1 cellular context compared by ENCODE assay signal in the genomic region with DNA sequence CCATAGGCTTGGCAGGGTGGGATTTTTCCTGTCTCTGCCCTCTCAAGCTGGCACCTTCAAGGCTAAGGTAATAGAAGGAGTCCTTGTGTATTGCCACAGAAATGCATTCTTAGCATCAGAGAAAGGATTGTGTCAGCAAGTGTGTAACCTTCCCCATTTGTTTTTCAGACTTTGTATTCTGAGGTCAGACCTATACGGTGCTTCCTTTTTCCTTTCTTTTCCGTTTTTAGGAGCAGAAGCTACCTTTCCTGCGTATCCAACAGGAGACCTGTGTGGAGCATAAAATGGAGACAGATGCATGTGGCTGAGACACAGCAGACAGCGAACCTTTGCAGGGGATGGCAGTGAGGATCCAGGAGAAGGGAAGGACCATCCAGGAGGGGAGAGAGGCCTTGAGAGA.
A peak's percentile ranks its signal among the peaks of the same experiment; 100 is the strongest.
TF ChIP-seq lines count a peak whose summit lies in the region.

No MANE protein-coding gene starts in this region.

TF ChIP-seq in K562, 482 proteins besides CTCF, POLR2A, EP300 and RAD21 (continued from another document):
- TF ChIP-seq, protein P1, sequence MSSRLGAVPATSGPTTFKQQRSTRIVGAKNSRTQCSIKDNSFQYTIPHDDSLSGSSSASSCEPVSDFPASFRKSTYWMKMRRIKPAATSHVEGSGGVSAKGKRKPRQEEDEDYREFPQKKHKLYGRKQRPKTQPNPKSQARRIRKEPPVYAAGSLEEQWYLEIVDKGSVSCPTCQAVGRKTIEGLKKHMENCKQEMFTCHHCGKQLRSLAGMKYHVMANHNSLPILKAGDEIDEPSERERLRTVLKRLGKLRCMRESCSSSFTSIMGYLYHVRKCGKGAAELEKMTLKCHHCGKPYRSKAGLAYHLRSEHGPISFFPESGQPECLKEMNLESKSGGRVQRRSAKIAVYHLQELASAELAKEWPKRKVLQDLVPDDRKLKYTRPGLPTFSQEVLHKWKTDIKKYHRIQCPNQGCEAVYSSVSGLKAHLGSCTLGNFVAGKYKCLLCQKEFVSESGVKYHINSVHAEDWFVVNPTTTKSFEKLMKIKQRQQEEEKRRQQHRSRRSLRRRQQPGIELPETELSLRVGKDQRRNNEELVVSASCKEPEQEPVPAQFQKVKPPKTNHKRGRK (tag; IDR thresholded peaks at IDR 0.05), result no peak
- no peak for TF ChIP-seq SIN3B (IDR thresholded peaks at IDR 0.05; ENCODE audit: low read depth)
- TF ChIP-seq NFIX (CRISPR knock-in tag; IDR thresholded peaks at IDR 0.05; ENCODE audit: low read depth), result no peak
- TF ChIP-seq, protein P2, sequence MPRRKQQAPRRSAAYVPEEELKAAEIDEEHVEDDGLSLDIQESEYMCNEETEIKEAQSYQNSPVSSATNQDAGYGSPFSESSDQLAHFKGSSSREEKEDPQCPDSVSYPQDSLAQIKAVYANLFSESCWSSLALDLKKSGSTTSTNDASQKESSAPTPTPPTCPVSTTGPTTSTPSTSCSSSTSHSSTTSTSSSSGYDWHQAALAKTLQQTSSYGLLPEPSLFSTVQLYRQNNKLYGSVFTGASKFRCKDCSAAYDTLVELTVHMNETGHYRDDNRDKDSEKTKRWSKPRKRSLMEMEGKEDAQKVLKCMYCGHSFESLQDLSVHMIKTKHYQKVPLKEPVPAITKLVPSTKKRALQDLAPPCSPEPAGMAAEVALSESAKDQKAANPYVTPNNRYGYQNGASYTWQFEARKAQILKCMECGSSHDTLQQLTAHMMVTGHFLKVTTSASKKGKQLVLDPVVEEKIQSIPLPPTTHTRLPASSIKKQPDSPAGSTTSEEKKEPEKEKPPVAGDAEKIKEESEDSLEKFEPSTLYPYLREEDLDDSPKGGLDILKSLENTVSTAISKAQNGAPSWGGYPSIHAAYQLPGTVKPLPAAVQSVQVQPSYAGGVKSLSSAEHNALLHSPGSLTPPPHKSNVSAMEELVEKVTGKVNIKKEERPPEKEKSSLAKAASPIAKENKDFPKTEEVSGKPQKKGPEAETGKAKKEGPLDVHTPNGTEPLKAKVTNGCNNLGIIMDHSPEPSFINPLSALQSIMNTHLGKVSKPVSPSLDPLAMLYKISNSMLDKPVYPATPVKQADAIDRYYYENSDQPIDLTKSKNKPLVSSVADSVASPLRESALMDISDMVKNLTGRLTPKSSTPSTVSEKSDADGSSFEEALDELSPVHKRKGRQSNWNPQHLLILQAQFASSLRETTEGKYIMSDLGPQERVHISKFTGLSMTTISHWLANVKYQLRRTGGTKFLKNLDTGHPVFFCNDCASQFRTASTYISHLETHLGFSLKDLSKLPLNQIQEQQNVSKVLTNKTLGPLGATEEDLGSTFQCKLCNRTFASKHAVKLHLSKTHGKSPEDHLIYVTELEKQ (CRISPR knock-in tag; IDR thresholded peaks at IDR 0.05), result peak; percentile 32; the same call in 1 of the 2 replicates
- no peak for TF ChIP-seq ZNF316 (IDR thresholded peaks at IDR 0.05)
- TF ChIP-seq GTF2A2 (tag; IDR thresholded peaks at IDR 0.05), result peak; percentile 70; the same call in 1 of the 2 replicates
- TF ChIP-seq ZNF76 (CRISPR knock-in tag; IDR thresholded peaks at IDR 0.05; ENCODE audit: borderline replicate concordance), result peak; percentile 36; the same call in 1 of the 2 replicates
- no peak for TF ChIP-seq MAFF (IDR thresholded peaks at IDR 0.05; ENCODE audit: low read length)
- TF ChIP-seq, protein P3, sequence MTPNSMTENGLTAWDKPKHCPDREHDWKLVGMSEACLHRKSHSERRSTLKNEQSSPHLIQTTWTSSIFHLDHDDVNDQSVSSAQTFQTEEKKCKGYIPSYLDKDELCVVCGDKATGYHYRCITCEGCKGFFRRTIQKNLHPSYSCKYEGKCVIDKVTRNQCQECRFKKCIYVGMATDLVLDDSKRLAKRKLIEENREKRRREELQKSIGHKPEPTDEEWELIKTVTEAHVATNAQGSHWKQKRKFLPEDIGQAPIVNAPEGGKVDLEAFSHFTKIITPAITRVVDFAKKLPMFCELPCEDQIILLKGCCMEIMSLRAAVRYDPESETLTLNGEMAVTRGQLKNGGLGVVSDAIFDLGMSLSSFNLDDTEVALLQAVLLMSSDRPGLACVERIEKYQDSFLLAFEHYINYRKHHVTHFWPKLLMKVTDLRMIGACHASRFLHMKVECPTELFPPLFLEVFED (CRISPR knock-in tag; conservative IDR thresholded peaks at IDR 0.05), result peak; percentile 72; the same call in 1 of the 2 replicates
- no peak for TF ChIP-seq POLR2AphosphoS2 (IDR thresholded peaks at IDR 0.05; ENCODE audit: low read length)
- no peak for TF ChIP-seq RB1 (IDR thresholded peaks at IDR 0.05; ENCODE audit: low read depth)
- no peak for TF ChIP-seq BRD9 (IDR thresholded peaks at IDR 0.05; ENCODE audit: low read depth, partially characterized antibody)
- 0 out of 2 replicates have a peak, but pooled peaks have one; percentile 12 for TF ChIP-seq NFXL1 (CRISPR knock-in tag; IDR thresholded peaks at IDR 0.05)
- no peak for TF ChIP-seq SOX6 (IDR thresholded peaks at IDR 0.05)
- no peak for TF ChIP-seq SAFB (IDR thresholded peaks at IDR 0.05; ENCODE audit: borderline replicate concordance, low read depth, low read length)
- no peak for TF ChIP-seq ARNT (IDR thresholded peaks at IDR 0.05)
